1 cellular context compared by ENCODE assay signal in genomic region chr7:101165075-101165957, GRCh38.
TF ChIP-seq lines count a peak whose summit lies in the region.

Gene VGF, minus strand, starts transcription at chr7:101165569. Its CDS starts 726 bp downstream, at chr7:101164843.

TF ChIP-seq in HepG2, 621 proteins besides CTCF, POLR2A, EP300 and RAD21 (continued from another document and continues in another):
- TF ChIP-seq ZMAT3 (CRISPR knock-in tag; conservative IDR thresholded peaks at IDR 0.05): peak; percentile 99
- peak; percentile 84 for TF ChIP-seq YEATS4 (CRISPR knock-in tag; IDR thresholded peaks at IDR 0.05; ENCODE audit: borderline replicate concordance)
- TF ChIP-seq ZMYM3 (CRISPR knock-in tag; IDR thresholded peaks at IDR 0.05): peak; percentile 62; the same call in 1 of the 2 replicates
- TF ChIP-seq HIC2 (CRISPR knock-in tag; IDR thresholded peaks at IDR 0.05; ENCODE audit: low read depth): peak; percentile 35; the same call in 1 of the 2 replicates
- TF ChIP-seq TRAFD1 (CRISPR knock-in tag; IDR thresholded peaks at IDR 0.05; ENCODE audit: borderline replicate concordance): peak; percentile 87; the same call in 1 of the 2 replicates
- TF ChIP-seq CSRNP2 (CRISPR knock-in tag; conservative IDR thresholded peaks at IDR 0.05; ENCODE audit: low read depth): peak; percentile 89
- TF ChIP-seq NFYC (CRISPR knock-in tag; IDR thresholded peaks at IDR 0.05): peak; percentile 70
- TF ChIP-seq NFAT5 (CRISPR knock-in tag; IDR thresholded peaks at IDR 0.05): peak; percentile 99
- TF ChIP-seq ZNF446 (CRISPR knock-in tag; IDR thresholded peaks at IDR 0.05): peak; percentile 99
- TF ChIP-seq ZNF570 (CRISPR knock-in tag; IDR thresholded peaks at IDR 0.05; ENCODE audit: borderline replicate concordance): no peak
- peak; percentile 99 for TF ChIP-seq SAP130 (CRISPR knock-in tag; IDR thresholded peaks at IDR 0.05; ENCODE audit: low read depth)
- peak; percentile 71; the same call in 1 of the 2 replicates for TF ChIP-seq ZNF670 (CRISPR knock-in tag; IDR thresholded peaks at IDR 0.05; ENCODE audit: borderline replicate concordance)
- no peak; the same call in 1 of the 2 replicates for TF ChIP-seq ZNF234 (CRISPR knock-in tag; conservative IDR thresholded peaks at IDR 0.05)
- no peak for TF ChIP-seq BCLAF1 (IDR thresholded peaks at IDR 0.05)
- TF ChIP-seq ZNF879 (CRISPR knock-in tag; IDR thresholded peaks at IDR 0.05): peak; percentile 88; the same call in 1 of the 2 replicates
- TF ChIP-seq ZKSCAN5 (CRISPR knock-in tag; IDR thresholded peaks at IDR 0.05): peak; percentile 33; the same call in 1 of the 2 replicates
- TF ChIP-seq ZNF335 (CRISPR knock-in tag; IDR thresholded peaks at IDR 0.05): peak; percentile 95
- TF ChIP-seq ZNF710 (CRISPR knock-in tag; IDR thresholded peaks at IDR 0.05; ENCODE audit: borderline replicate concordance): peak; percentile 90
- peak; percentile 99 for TF ChIP-seq ZNF333 (CRISPR knock-in tag; IDR thresholded peaks at IDR 0.05; ENCODE audit: borderline replicate concordance)
- peak; percentile 86 for TF ChIP-seq THAP11 (CRISPR knock-in tag; IDR thresholded peaks at IDR 0.05)
- TF ChIP-seq DBP (CRISPR knock-in tag; IDR thresholded peaks at IDR 0.05; ENCODE audit: not compliant biosample characterization): peak; percentile 99
- TF ChIP-seq SYNCRIP (IDR thresholded peaks at IDR 0.05; ENCODE audit: insufficient read depth, low read depth, low read length): no peak
- peak; percentile 87 for TF ChIP-seq SIX4 (CRISPR knock-in tag; IDR thresholded peaks at IDR 0.05)
- peak; percentile 82 for TF ChIP-seq TFDP1 (CRISPR knock-in tag; IDR thresholded peaks at IDR 0.05; ENCODE audit: borderline replicate concordance)
- TF ChIP-seq ZNF704 (CRISPR knock-in tag; IDR thresholded peaks at IDR 0.05; ENCODE audit: borderline replicate concordance): peak; percentile 97
- no peak for TF ChIP-seq NFIB (CRISPR knock-in tag; IDR thresholded peaks at IDR 0.05; ENCODE audit: borderline replicate concordance)
- TF ChIP-seq JUND (CRISPR knock-in tag; IDR thresholded peaks at IDR 0.05): peak; percentile 56; the same call in 1 of the 2 replicates
- TF ChIP-seq ZNF329 (CRISPR knock-in tag; IDR thresholded peaks at IDR 0.05; ENCODE audit: low read depth): peak; percentile 95
- no peak for TF ChIP-seq PBX2 (CRISPR knock-in tag; IDR thresholded peaks at IDR 0.05)
- peak; percentile 82; the same call in 1 of the 2 replicates for TF ChIP-seq ZBTB34 (CRISPR knock-in tag; IDR thresholded peaks at IDR 0.05)
- TF ChIP-seq POLR2AphosphoS2 (IDR thresholded peaks at IDR 0.05; ENCODE audit: low read depth, low read length): no peak
- peak; percentile 94 for TF ChIP-seq FOXM1 (CRISPR knock-in tag; IDR thresholded peaks at IDR 0.05)
